9 cellular contexts compared by ENCODE assay signal in the genomic region with DNA sequence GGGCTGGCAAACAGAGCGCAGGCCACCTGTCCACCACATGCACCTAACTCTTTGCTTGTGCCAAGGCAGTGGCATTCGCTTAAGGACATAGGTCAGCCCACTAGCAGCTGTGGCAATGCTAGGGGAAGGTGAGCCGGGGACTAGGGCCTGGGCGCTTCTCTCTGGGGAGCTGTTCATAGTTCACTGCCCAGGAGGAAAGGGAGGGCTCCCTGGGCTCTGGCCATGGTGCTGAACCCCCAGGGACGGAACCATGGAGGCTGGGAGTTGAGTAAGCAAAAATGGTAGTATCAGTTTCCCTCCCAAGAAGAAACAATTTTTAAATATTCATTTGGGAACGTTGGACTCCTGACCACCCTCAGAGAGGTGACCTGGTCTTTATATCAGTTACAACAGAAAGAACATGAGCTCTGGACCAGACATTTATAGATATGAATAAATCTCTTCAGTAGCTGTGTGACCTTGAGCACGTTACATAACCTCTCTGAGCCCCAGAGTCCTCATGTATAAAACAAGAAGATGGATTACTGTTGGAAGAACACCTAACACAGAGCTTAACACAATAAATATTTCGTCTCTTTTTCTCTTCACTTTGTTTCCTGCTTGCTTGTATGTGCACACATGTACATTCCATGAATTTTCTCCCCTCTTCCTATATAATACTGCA.
A peak's percentile ranks its signal among the peaks of the same experiment; 100 is the strongest.
DNase-seq lines count a peak whose midpoint lies in the region; ATAC-seq and TF ChIP-seq lines count a peak whose summit lies in the region.
"Had no signal": no experiment of that assay in that cellular context is flagged by ENCODE, and none has a peak within 500 bp of the region (broad histone marks: within the 10 kb centered on the region; RNA-seq: fewer than 3 reads in every experiment).

No MANE protein-coding gene starts in this region.

- H3K9me3 ChIP-seq in BLaER1: no peaks in the 10 kb centered on the region
- H3K9me3 ChIP-seq in OCI-LY7 (ENCODE audit: low read length): no peaks in the 10 kb centered on the region
- H3K9me3 ChIP-seq in transverse colon: no peaks in the 10 kb centered on the region

- no peak for TF ChIP-seq EP300 in transverse colon (IDR thresholded peaks at IDR 0.05; ENCODE audit: low read depth)

- no peak overlapping the region for H3K27ac ChIP-seq in BLaER1
- H3K27ac ChIP-seq in OCI-LY7 (ENCODE audit: low read depth, low read length, poor library complexity, severe bottlenecking): no peak overlapping the region
- H3K27ac ChIP-seq in transverse colon: no peak overlapping the region

- H3K36me3 ChIP-seq in BLaER1: no peaks in the 10 kb centered on the region
- no peaks in the 10 kb centered on the region for H3K36me3 ChIP-seq in OCI-LY7 (ENCODE audit: insufficient read depth, low read length)
- no peaks in the 10 kb centered on the region for H3K36me3 ChIP-seq in transverse colon

- peak overlapping the region; percentile 29; the same call in 1 of the 2 replicates for H3K4me2 ChIP-seq in BLaER1
- H3K4me2 ChIP-seq in OCI-LY7 (ENCODE audit: low read length): no peak overlapping the region

- TF ChIP-seq POLR2A in transverse colon (IDR thresholded peaks at IDR 0.05): no peak

- no peaks in the 10 kb centered on the region for H3K27me3 ChIP-seq in BLaER1
- no peaks in the 10 kb centered on the region for H3K27me3 ChIP-seq in transverse colon

- no peak overlapping the region for H3K9ac ChIP-seq in BLaER1

- POLR2A ChIA-PET in OCI-LY7 (lab: Charles Lee): no interaction called here

- no TSS peak for BruUV-seq in OCI-LY7 (replicated peaks; lab: Mats Ljungman, UMichigan)

- H3K4me1 ChIP-seq in BLaER1: peaks cover 5% of the 10 kb centered on the region
- no peaks in the 10 kb centered on the region for H3K4me1 ChIP-seq in OCI-LY7 (ENCODE audit: insufficient read depth, low read length, poor library complexity, severe bottlenecking)
- no peaks in the 10 kb centered on the region for H3K4me1 ChIP-seq in transverse colon

- DNase-seq in OCI-LY7 (ENCODE audit: low spot score) (peak; percentile 19), iPS-NIHi7 (ENCODE audit: extremely low spot score) (peak; percentile 86), transverse colon (no peak), posterior cingulate gyrus (no peak)
- DNase-seq in activated effector memory CD4-positive, alpha-beta T cell treated with anti-CD3 and anti-CD28 coated beads, Interleukin-2, amount 50 U/mL, for 16 hours: no peak
- DNase-seq: NCI-H1930 had no signal

- WGBS in transverse colon (ENCODE audit: low coverage in 1 of 2), 2 donors: 24 to 62% methylated on average over 2 to 8 of the region's 8 CpGs

- no peak for TF ChIP-seq CTCF in OCI-LY7 (conservative IDR thresholded peaks at IDR 0.05; ENCODE audit: low read length)
- TF ChIP-seq CTCF in transverse colon (IDR thresholded peaks at IDR 0.05): no peak

- H3K9me2 ChIP-seq in OCI-LY7 (ENCODE audit: insufficient read depth, low read length): no peaks in the 10 kb centered on the region

- no peaks in the 10 kb centered on the region for H4K20me1 ChIP-seq in BLaER1
- no peaks in the 10 kb centered on the region for H4K20me1 ChIP-seq in OCI-LY7 (ENCODE audit: insufficient read depth, low read length)

- ATAC-seq in GM19351 (IDR thresholded peaks at IDR 0.05; ENCODE audit: unreplicated experiment): peak; percentile 73
- no peak for ATAC-seq in GM21786 (IDR thresholded peaks at IDR 0.05; ENCODE audit: unreplicated experiment)

- no peak overlapping the region for H2AFZ ChIP-seq in OCI-LY7 (ENCODE audit: low read length)

- in situ Hi-C loops in transverse colon (cut with MboI; ENCODE audit: low pct_ligation_motif_present in 1 of 4, low pct_unique_long_range_greater_than_20kb in 1 of 4, low sequenced_read_pairs in 3 of 4): no loop called here

- no peak overlapping the region for H3K4me3 ChIP-seq in BLaER1
- H3K4me3 ChIP-seq in OCI-LY7 (ENCODE audit: low read depth, low read length, poor library complexity, severe bottlenecking): no peak overlapping the region
- H3K4me3 ChIP-seq in transverse colon: no peak overlapping the region

- intact Hi-C loops in OCI-LY7 (cut with micrococcal nuclease; ENCODE audit: unreplicated experiment) (no loop called here), transverse colon (cut with DNase I; ENCODE audit: low total_unique reads) (no loop called here), posterior cingulate gyrus (cut with DNase I) (no loop called here)

- CTCF ChIA-PET in OCI-LY7 (lab: Charles Lee; ENCODE audit: unreplicated experiment): no interaction called here

- H3K79me2 ChIP-seq in OCI-LY7 (ENCODE audit: insufficient read depth, low read depth, low read length): no peaks in the 10 kb centered on the region

Comparison
In these comparisons a context has a peak if more than half of its experiments do, and no peak if none do; other contexts are left out.
1. DNase-seq: peak in OCI-LY7 (single experiment) and iPS-NIHi7 (single experiment); none in transverse colon (single experiment), activated effector memory CD4-positive, alpha-beta T cell treated with anti-CD3 and anti-CD28 coated beads, Interleukin-2, amount 50 U/mL, for 16 hours (single experiment) and posterior cingulate gyrus (0 of 10).